In the genomic region with DNA sequence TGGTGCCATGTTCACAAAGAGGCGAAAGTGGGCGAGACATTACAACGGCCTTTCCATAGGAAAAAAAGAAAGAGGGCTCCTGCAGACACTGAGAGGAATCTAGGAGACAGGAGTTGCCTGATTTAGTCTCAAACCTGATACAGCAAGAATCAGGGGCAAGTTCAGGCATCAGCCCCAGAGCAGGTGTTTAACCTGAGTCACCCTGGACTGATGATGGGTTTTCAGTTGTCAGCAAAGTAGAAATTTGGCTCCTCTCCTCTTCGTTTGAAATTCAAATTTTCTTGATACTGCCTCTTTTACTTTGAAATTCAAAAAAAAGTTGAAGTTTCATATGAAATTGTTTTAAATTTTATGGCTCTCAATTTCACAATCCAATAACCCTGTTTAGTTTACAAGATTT, we compare ENCODE assay signal across 22 cellular contexts.
"Had no signal": no experiment of that assay in that cellular context is flagged by ENCODE, and none has a peak within 500 bp of the region (broad histone marks: within the 10 kb centered on the region; RNA-seq: fewer than 3 reads in every experiment).

No MANE protein-coding gene starts in this region.

- ATAC-seq: activated naive CD4-positive, alpha-beta T cell treated with anti-CD3 and anti-CD28 coated beads, Interleukin-2, amount 50 U/mL, for 72 hours; activated T-helper 17 cell treated with anti-CD3 and anti-CD28 coated beads, Interleukin-2, amount 50 U/mL, for 72 hours; left lung; naive thymus-derived CD4-positive, alpha-beta T cell; stimulated activated naive B cell treated with anti-CD40 and anti-IgM and Interleukin-4, amounts not matched to agents 10 μg/mL and 1 μg/mL and 100 μg/mL, for 72 hours had no signal

- H3K4me1 ChIP-seq: colonic mucosa, left lung, prostate gland, testis, uterus had no signal

- DNase-seq: activated CD8-positive, alpha-beta memory T cell treated with anti-CD3 and anti-CD28 coated beads, Interleukin-2, amount 50 U/mL, for 4 hours; activated T-cell treated with anti-CD3 and anti-CD28 coated beads, Interleukin-2, amount 50 U/mL, for 24 hours; aorta; brain microvascular endothelial cell; colonic mucosa; dorsolateral prefrontal cortex; foreskin fibroblast; immature natural killer cell; kidney glomerular epithelial cell; left lung; naive thymus-derived CD4-positive, alpha-beta T cell; stimulated activated CD4-positive, alpha-beta T cell treated with anti-CD3 and anti-CD28 coated beads, Interleukin-2, amount 100 ng/mL, for 48 hours; stimulated activated CD8-positive, alpha-beta memory T cell treated with anti-CD3 and anti-CD28 coated beads, Interleukin-4, amount 100 ng/mL, for 48 hours; stimulated activated naive B cell treated with anti-CD40 and anti-IgM and Interleukin-4, amounts not matched to agents 10 μg/mL and 1 μg/mL and 100 μg/mL, for 72 hours; T-helper 9 cell; testis; trophoblast cell; uterus had no signal

- H3K4me3 ChIP-seq: colonic mucosa, dorsolateral prefrontal cortex, left lung, lung, prostate gland, testis, uterus had no signal

- H3K36me3 ChIP-seq: brain microvascular endothelial cell, colonic mucosa, left lung, prostate gland, uterus had no signal

- H3K27me3 ChIP-seq: brain microvascular endothelial cell, colonic mucosa, dorsolateral prefrontal cortex, left lung, testis, uterus had no signal

- H3K27ac ChIP-seq: brain microvascular endothelial cell, colonic mucosa, left lung, prostate gland, testis, uterus had no signal
